In genomic region chr1:42942444-42942843, GRCh38 we compare ENCODE assay signal across 9 cellular contexts. TPM values are rescaled to one million over a fixed set of nuclear protein-coding genes. Genes with fewer than 3 reads are reported as not detected.
DNase-seq lines count a peak whose midpoint lies in the region; ATAC-seq and TF ChIP-seq lines count a peak whose summit lies in the region.
"Had no signal": no experiment of that assay in that cellular context is flagged by ENCODE, and none has a peak within 500 bp of the region (broad histone marks: within the 10 kb centered on the region; RNA-seq: fewer than 3 reads in every experiment).

No MANE protein-coding gene starts in this region.

- no peaks in the 10 kb centered on the region for H3K9me3 Mint-ChIP-seq in activated T-cell treated with anti-CD3 and anti-CD28 coated beads, Interleukin-2, amount 50 U/mL, for 24 hours
- H3K9me3 Mint-ChIP-seq in activated T-cell treated with anti-CD3 and anti-CD28 coated beads, Interleukin-2, amount 50 U/mL, for 4 hours, result no peaks in the 10 kb centered on the region
- no peaks in the 10 kb centered on the region for H3K9me3 Mint-ChIP-seq in activated T-helper 1 cell treated with anti-CD3 and anti-CD28 coated beads, Interleukin-12 subunit alpha, Interleukin-12 subunit beta, Interleukin-2, Interleukin-4 antibody, amounts not matched to agents 30 ng/mL and 10 ng/mL and 1 ng/mL, durations not matched to agents 14 hours and 24 hours and 36 hours
- peaks cover 0 to under 1% (median 0%) of the 10 kb centered on the region in 6 donors for H3K9me3 Mint-ChIP-seq in immature natural killer cell

- ATAC-seq in activated T-cell treated with anti-CD3 and anti-CD28 coated beads, Interleukin-2, amount 50 U/mL, for 4 hours, result no peak
- no peak for ATAC-seq in HG03354 (IDR thresholded peaks at IDR 0.05; ENCODE audit: poor library complexity, severe bottlenecking, unreplicated experiment)

- no peak overlapping the region for H3K4me3 Mint-ChIP-seq in activated T-cell treated with anti-CD3 and anti-CD28 coated beads, Interleukin-2, amount 50 U/mL, for 24 hours
- no peak overlapping the region for H3K4me3 Mint-ChIP-seq in activated T-cell treated with anti-CD3 and anti-CD28 coated beads, Interleukin-2, amount 50 U/mL, for 4 hours
- peak overlapping the region; percentile 66 for H3K4me3 Mint-ChIP-seq in activated T-helper 1 cell treated with anti-CD3 and anti-CD28 coated beads, Interleukin-12 subunit alpha, Interleukin-12 subunit beta, Interleukin-2, Interleukin-4 antibody, amounts not matched to agents 30 ng/mL and 10 ng/mL and 1 ng/mL, durations not matched to agents 14 hours and 24 hours and 36 hours
- H3K4me3 Mint-ChIP-seq in immature natural killer cell, result peak overlapping the region; percentile 48 to 81 (median 77)

- H3K27me3 ChIP-seq in tibial artery, result no peaks in the 10 kb centered on the region

- intact Hi-C loops in activated T-helper 1 cell treated with anti-CD3 and anti-CD28 coated beads, Interleukin-12 subunit alpha, Interleukin-12 subunit beta, Interleukin-2, Interleukin-4 antibody, amounts not matched to agents 30 ng/mL and 10 ng/mL and 1 ng/mL, durations not matched to agents 14 hours and 24 hours and 36 hours (cut with micrococcal nuclease), result no loop called here
- intact Hi-C loops in tibial artery (cut with DNase I; ENCODE audit: low total_unique reads), result no loop called here

- no peak overlapping the region for H3K4me3 ChIP-seq in tibial artery

- H3K36me3 ChIP-seq in tibial artery, result peaks cover 0 to 20% (median 7%) of the 10 kb centered on the region in 3 donors

- H3K27me3 Mint-ChIP-seq in activated T-cell treated with anti-CD3 and anti-CD28 coated beads, Interleukin-2, amount 50 U/mL, for 24 hours, result no peaks in the 10 kb centered on the region
- H3K27me3 Mint-ChIP-seq in activated T-cell treated with anti-CD3 and anti-CD28 coated beads, Interleukin-2, amount 50 U/mL, for 4 hours (ENCODE audit: low read depth), result no peaks in the 10 kb centered on the region
- no peaks in the 10 kb centered on the region for H3K27me3 Mint-ChIP-seq in activated T-helper 1 cell treated with anti-CD3 and anti-CD28 coated beads, Interleukin-12 subunit alpha, Interleukin-12 subunit beta, Interleukin-2, Interleukin-4 antibody, amounts not matched to agents 30 ng/mL and 10 ng/mL and 1 ng/mL, durations not matched to agents 14 hours and 24 hours and 36 hours (ENCODE audit: insufficient read depth)
- peaks cover 0 to 19% (median 19%) of the 10 kb centered on the region in 3 donors for H3K27me3 Mint-ChIP-seq in immature natural killer cell (ENCODE audit: low read depth in 3 of 3)

- TF ChIP-seq CTCF in tibial artery (IDR thresholded peaks at IDR 0.05), result no peak

- H3K4me1 Mint-ChIP-seq in activated T-cell treated with anti-CD3 and anti-CD28 coated beads, Interleukin-2, amount 50 U/mL, for 24 hours (ENCODE audit: low read depth), result peaks cover 98% of the 10 kb centered on the region
- peaks cover 96% of the 10 kb centered on the region for H3K4me1 Mint-ChIP-seq in activated T-cell treated with anti-CD3 and anti-CD28 coated beads, Interleukin-2, amount 50 U/mL, for 4 hours (ENCODE audit: low read depth)
- peaks cover 97% of the 10 kb centered on the region for H3K4me1 Mint-ChIP-seq in activated T-helper 1 cell treated with anti-CD3 and anti-CD28 coated beads, Interleukin-12 subunit alpha, Interleukin-12 subunit beta, Interleukin-2, Interleukin-4 antibody, amounts not matched to agents 30 ng/mL and 10 ng/mL and 1 ng/mL, durations not matched to agents 14 hours and 24 hours and 36 hours (ENCODE audit: low read depth)
- peaks cover 97 to 100% of the 10 kb centered on the region in 2 donors for H3K4me1 Mint-ChIP-seq in immature natural killer cell

- peak overlapping the region; percentile 72 to 84 for H3K27ac ChIP-seq in tibial artery

- H3K36me3 Mint-ChIP-seq in activated T-cell treated with anti-CD3 and anti-CD28 coated beads, Interleukin-2, amount 50 U/mL, for 24 hours (ENCODE audit: low read depth), result peaks cover 99% of the 10 kb centered on the region
- peaks cover 44% of the 10 kb centered on the region for H3K36me3 Mint-ChIP-seq in activated T-cell treated with anti-CD3 and anti-CD28 coated beads, Interleukin-2, amount 50 U/mL, for 4 hours (ENCODE audit: insufficient read depth)
- H3K36me3 Mint-ChIP-seq in activated T-helper 1 cell treated with anti-CD3 and anti-CD28 coated beads, Interleukin-12 subunit alpha, Interleukin-12 subunit beta, Interleukin-2, Interleukin-4 antibody, amounts not matched to agents 30 ng/mL and 10 ng/mL and 1 ng/mL, durations not matched to agents 14 hours and 24 hours and 36 hours (ENCODE audit: low read depth), result peaks cover 52% of the 10 kb centered on the region
- H3K36me3 Mint-ChIP-seq in immature natural killer cell, result peaks cover 21 to 43% (median 27%) of the 10 kb centered on the region in 3 donors

- H3K9me3 ChIP-seq in tibial artery, result no peaks in the 10 kb centered on the region

- no peak for DNase-seq in activated T-cell treated with anti-CD3 and anti-CD28 coated beads, Interleukin-2, amount 50 U/mL, for 24 hours
- DNase-seq in activated T-cell treated with anti-CD3 and anti-CD28 coated beads, Interleukin-2, amount 50 U/mL, for 4 hours, result no peak
- DNase-seq in activated T-helper 1 cell treated with anti-CD3 and anti-CD28 coated beads, Interleukin-12 subunit alpha, Interleukin-12 subunit beta, Interleukin-2, Interleukin-4 antibody, amounts not matched to agents 30 ng/mL and 10 ng/mL and 1 ng/mL, durations not matched to agents 14 hours and 24 hours and 36 hours (ENCODE audit: low spot score), result no peak
- no peak for DNase-seq in immature natural killer cell
- no peak for DNase-seq in tibial artery
- no peak for DNase-seq in stimulated activated CD4-positive, alpha-beta T cell treated with anti-CD3 and anti-CD28 coated beads, Interleukin-15, amount 100 ng/mL, for 24 hours
- DNase-seq in activated CD4-positive, CD25-positive, alpha-beta regulatory T cell (lab: John Stamatoyannopoulos, UW), result no peak
- DNase-seq: COR-L47 had no signal

- peaks cover 0 to 98% (median 74%) of the 10 kb centered on the region in 4 donors for H3K4me1 ChIP-seq in tibial artery

- H3K27ac Mint-ChIP-seq in activated T-cell treated with anti-CD3 and anti-CD28 coated beads, Interleukin-2, amount 50 U/mL, for 24 hours, result peak overlapping the region; percentile 86
- H3K27ac Mint-ChIP-seq in activated T-helper 1 cell treated with anti-CD3 and anti-CD28 coated beads, Interleukin-12 subunit alpha, Interleukin-12 subunit beta, Interleukin-2, Interleukin-4 antibody, amounts not matched to agents 30 ng/mL and 10 ng/mL and 1 ng/mL, durations not matched to agents 14 hours and 24 hours and 36 hours, result peak overlapping the region; percentile 93
- peak overlapping the region; percentile 84 to 91 (median 88) for H3K27ac Mint-ChIP-seq in immature natural killer cell

RNA-seq across cellular contexts. Expression of gene SLC2A1, which starts 16.2 kb away (rescaled TPM):
- total RNA-seq in activated T-cell treated with anti-CD3 and anti-CD28 coated beads, Interleukin-2, amount 50 U/mL, for 4 hours, result 100 to 1,000 TPM; 135 to 141 (median 140) TPM
- 111 and 120 TPM in 2 replicates for total RNA-seq in activated T-helper 1 cell treated with anti-CD3 and anti-CD28 coated beads, Interleukin-12 subunit alpha, Interleukin-12 subunit beta, Interleukin-2, Interleukin-4 antibody, amounts not matched to agents 30 ng/mL and 10 ng/mL and 1 ng/mL, durations not matched to agents 14 hours and 24 hours and 36 hours
- 10 to 100 TPM; 39.1 to 55.0 (median 42.4) TPM for polyA plus RNA-seq in immature natural killer cell

Comparison
In these comparisons a context has a peak if more than half of its experiments do, and no peak if none do; other contexts are left out.
1. H3K4me3 Mint-ChIP-seq: peak in activated T-helper 1 cell treated with anti-CD3 and anti-CD28 coated beads, Interleukin-12 subunit alpha, Interleukin-12 subunit beta, Interleukin-2, Interleukin-4 antibody, amounts not matched to agents 30 ng/mL and 10 ng/mL and 1 ng/mL, durations not matched to agents 14 hours and 24 hours and 36 hours (single experiment) and immature natural killer cell (5 of 5); none in activated T-cell treated with anti-CD3 and anti-CD28 coated beads, Interleukin-2, amount 50 U/mL, for 24 hours (single experiment) and activated T-cell treated with anti-CD3 and anti-CD28 coated beads, Interleukin-2, amount 50 U/mL, for 4 hours (single experiment).
2. Peak in every context shown above with its lines, with median percentiles within 50 percentile points of each other: H3K27ac Mint-ChIP-seq.